ENCODE assay signal across 27 cellular contexts in the genomic region with DNA sequence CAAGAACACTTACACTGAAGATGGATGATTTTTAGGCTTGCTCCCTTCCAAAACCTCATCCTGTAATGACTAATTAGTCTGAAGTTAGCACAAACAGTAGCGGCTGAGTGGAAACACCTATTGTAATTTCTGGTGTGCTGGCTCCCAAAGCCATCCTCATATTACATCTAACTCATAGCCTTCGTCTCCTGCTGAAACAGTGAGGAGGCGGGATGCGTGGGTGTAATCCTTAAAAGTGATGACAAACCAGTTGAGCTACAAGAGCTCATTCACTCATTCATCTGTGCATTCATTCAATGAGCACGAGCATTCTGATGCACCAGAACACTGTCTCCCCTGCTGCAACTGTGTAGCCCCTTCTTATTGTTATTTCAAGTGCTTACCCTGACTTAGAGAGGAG.
"Had no signal": no experiment of that assay in that cellular context is flagged by ENCODE, and none has a peak within 500 bp of the region (broad histone marks: within the 10 kb centered on the region; RNA-seq: fewer than 3 reads in every experiment).

No MANE protein-coding gene starts in this region.

- H3K9me3 ChIP-seq: neutrophil, pancreas, prostate gland, right lobe of liver, thoracic aorta, thyroid gland, vagina had no signal

- H3K4me1 ChIP-seq: pancreas, prostate gland, right lobe of liver, sigmoid colon, stomach, thyroid gland, tibial nerve, upper lobe of left lung, vagina had no signal

- DNase-seq: naive B cell; naive thymus-derived CD8-positive, alpha-beta T cell; nephron progenitor cell; pancreas; retina; right cardiac atrium; right lobe of liver; sigmoid colon; small intestine; stimulated activated CD4-positive, alpha-beta T cell treated with anti-CD3 and anti-CD28 coated beads, Interleukin-15, amount 100 ng/mL, for 24 hours; stimulated activated CD4-positive, alpha-beta T cell treated with anti-CD3 and anti-CD28 coated beads, Interleukin-2, amount 100 ng/mL, for 24 hours; stimulated activated CD4-positive, alpha-beta T cell treated with anti-CD3 and anti-CD28 coated beads, Interleukin-2, amount 100 ng/mL, for 48 hours; stimulated activated CD4-positive, alpha-beta T cell treated with anti-CD3 and anti-CD28 coated beads, Interleukin-4, amount 100 ng/mL, for 24 hours; stimulated activated naive B cell treated with anti-CD40 and anti-IgM and Interleukin-4, amounts not matched to agents 10 μg/mL and 1 μg/mL and 100 μg/mL, for 72 hours; stimulated activated naive CD8-positive, alpha-beta T cell treated with anti-CD3 and anti-CD28 coated beads, Interleukin-15, Interleukin-2, amounts not matched to agents 100 U/mL and 50 U/mL, for 24 hours; stomach; thyroid gland; trophoblast cell; upper lobe of left lung had no signal

- H3K27me3 ChIP-seq: neutrophil, pancreas, right lobe of liver, sigmoid colon, stomach, thyroid gland, tibial nerve, upper lobe of left lung, vagina had no signal

- H3K36me3 ChIP-seq: neutrophil, pancreas, prostate gland, right lobe of liver, sigmoid colon, stomach, thoracic aorta, thyroid gland, tibial nerve, upper lobe of left lung, vagina had no signal

- H3K27ac ChIP-seq: neutrophil, pancreas, prostate gland, right lobe of liver, sigmoid colon, stomach, thoracic aorta, thyroid gland, tibial nerve, upper lobe of left lung, vagina had no signal

- ATAC-seq: naive thymus-derived CD8-positive, alpha-beta T cell; natural killer cell treated with Interleukin-12 subunit alpha and Interleukin-12 subunit beta and Interleukin-15 and Interleukin-18, amount 100 ng/mL, for 72 hours; pancreas; right cardiac atrium; right lobe of liver; stimulated activated effector memory CD8-positive, alpha-beta T cell treated with anti-CD3 and anti-CD28 coated beads, Interleukin-12 subunit alpha, Interleukin-12 subunit beta, amount 100 ng/mL, for 72 hours; stimulated activated naive B cell treated with anti-CD40 and anti-IgM and Interleukin-4, amounts not matched to agents 10 μg/mL and 1 μg/mL and 100 μg/mL, for 72 hours; stimulated activated naive CD8-positive, alpha-beta T cell treated with anti-CD3 and anti-CD28 coated beads, Interleukin-15, Interleukin-2, amounts not matched to agents 100 U/mL and 50 U/mL, for 24 hours had no signal

- H3K4me3 ChIP-seq: pancreas, prostate gland, right lobe of liver, sigmoid colon, stomach, thoracic aorta, thyroid gland, tibial nerve, upper lobe of left lung, vagina had no signal

- FAIRE-seq: pancreas, small intestine, urothelium cell line had no signal
